ENCODE assay signal across 8 cellular contexts in genomic region chr11:67301951-67302516, GRCh38. TPM values are rescaled to one million over a fixed set of nuclear protein-coding genes. Genes with fewer than 3 reads are reported as not detected.
DNase-seq lines count a peak whose midpoint lies in the region; ATAC-seq, FAIRE-seq and TF ChIP-seq lines count a peak whose summit lies in the region.

No MANE protein-coding gene starts in this region.

- H3K4me3 ChIP-seq in epithelial cell of proximal tubule (ENCODE audit: low read depth, low read length) = peak overlapping the region; percentile 66

- peak overlapping the region; percentile 44 to 80 (median 61) for H3K4me3 Mint-ChIP-seq in naive thymus-derived CD8-positive, alpha-beta T cell

- FAIRE-seq in RCC 7860 (lab: Jason Lieb, UNC) = no peak

- in situ Hi-C loops in KBM-7 (cut with MboI; ENCODE audit: low pct_unique_long_range_greater_than_20kb, low sequenced_read_pairs) = no loop called here

- no peaks in the 10 kb centered on the region for H3K27me3 Mint-ChIP-seq in naive thymus-derived CD8-positive, alpha-beta T cell

- peaks cover 10 to 34% (median 22%) of the 10 kb centered on the region in 4 donors for H3K4me1 Mint-ChIP-seq in naive thymus-derived CD8-positive, alpha-beta T cell

- peaks cover 1 to 34% (median 9%) of the 10 kb centered on the region in 3 donors for H3K36me3 Mint-ChIP-seq in naive thymus-derived CD8-positive, alpha-beta T cell

- DNase-seq in activated effector memory CD4-positive, alpha-beta T cell treated with anti-CD3 and anti-CD28 coated beads, Interleukin-2, amount 50 U/mL, for 16 hours = peak; percentile 55
- no peak for DNase-seq in activated effector memory CD4-positive, alpha-beta T cell treated with Interleukin-2 at 50 U/mL for 16 hours
- DNase-seq in RCC 7860 (ENCODE audit: low spot score) (peak; percentile 23), epithelial cell of proximal tubule (ENCODE audit: low read depth) (peak; percentile 42), KBM-7 (no peak)
- DNase-seq in naive thymus-derived CD8-positive, alpha-beta T cell = no peak
- DNase-seq in stimulated activated CD4-positive, alpha-beta T cell treated with anti-CD3 and anti-CD28 coated beads, Interleukin-2, amount 100 ng/mL, for 48 hours = no peak

- peak overlapping the region in 8 of 10 donors; percentile 40 to 83 (median 73) for H3K27ac Mint-ChIP-seq in naive thymus-derived CD8-positive, alpha-beta T cell

- ATAC-seq in naive thymus-derived CD8-positive, alpha-beta T cell = no peak
- ATAC-seq in GM21528 (IDR thresholded peaks at IDR 0.05; ENCODE audit: low FRiP score, unreplicated experiment) = no peak

- no peak for TF ChIP-seq CTCF in epithelial cell of proximal tubule (conservative IDR thresholded peaks at IDR 0.05; ENCODE audit: low read depth, low read length)

- H3K9me3 Mint-ChIP-seq in naive thymus-derived CD8-positive, alpha-beta T cell = peaks cover 0 to 2% (median 0%) of the 10 kb centered on the region in 9 donors

- POLR2A ChIA-PET in naive thymus-derived CD8-positive, alpha-beta T cell (lab: Charles Lee) = interaction anchor here (0.6 to 49.2 kb wide), 7 partner anchors 12 to 135 kb away, joined by 3 to 2293 read pairs (median 5); partner anchors contain the start of genes ANKRD13D, GRK2, POLD4 and PTPRCAP

RNA-seq across cellular contexts. Expression of gene SSH3, which starts 1.3 kb away (rescaled TPM):
- 28.4 and 30.4 TPM in 2 replicates for total RNA-seq in epithelial cell of proximal tubule
- total RNA-seq in naive thymus-derived CD8-positive, alpha-beta T cell = 10 to 100 TPM; 18.1 to 25.3 TPM
- 1 to 10 TPM; 1.7 to 4.5 (median 3.2) TPM for polyA plus RNA-seq in naive thymus-derived CD8-positive, alpha-beta T cell

RNA-seq across cellular contexts. Expression of gene ANKRD13D, which starts 12.9 kb away (rescaled TPM):
- total RNA-seq in epithelial cell of proximal tubule = 31.6 and 32.3 TPM in 2 replicates
- total RNA-seq in naive thymus-derived CD8-positive, alpha-beta T cell = 100 to 1,000 TPM; 189 to 206 TPM
- polyA plus RNA-seq in naive thymus-derived CD8-positive, alpha-beta T cell = 10 to 100 TPM in 2 of 3 donors, 1 to 10 TPM in 1; 6.0 to 18.3 (median 10.1) TPM

RNA-seq across cellular contexts. Expression of gene GRK2, which starts 35.8 kb away (rescaled TPM):
- 46.8 and 66.4 TPM in 2 replicates for total RNA-seq in epithelial cell of proximal tubule
- 100 to 1,000 TPM; 345 to 354 TPM for total RNA-seq in naive thymus-derived CD8-positive, alpha-beta T cell
- polyA plus RNA-seq in naive thymus-derived CD8-positive, alpha-beta T cell = 10 to 100 TPM; 16.8 to 70.7 (median 31.1) TPM

RNA-seq across cellular contexts. Expression of gene POLD4, which starts 51.3 kb away (rescaled TPM):
- 68.1 and 174 TPM in 2 replicates for total RNA-seq in epithelial cell of proximal tubule
- 100 to 1,000 TPM; 102 to 110 TPM for total RNA-seq in naive thymus-derived CD8-positive, alpha-beta T cell
- polyA plus RNA-seq in naive thymus-derived CD8-positive, alpha-beta T cell = 100 to 1,000 TPM in 2 of 3 donors, 10 to 100 TPM in 1; 87.7 to 105 (median 102) TPM

Comparison
In these comparisons a context has a peak if more than half of its experiments do, and no peak if none do; other contexts are left out.
1. DNase-seq: peak in activated effector memory CD4-positive, alpha-beta T cell treated with anti-CD3 and anti-CD28 coated beads, Interleukin-2, amount 50 U/mL, for 16 hours (single experiment), RCC 7860 (single experiment) and epithelial cell of proximal tubule (single experiment); none in activated effector memory CD4-positive, alpha-beta T cell treated with Interleukin-2 at 50 U/mL for 16 hours (single experiment), naive thymus-derived CD8-positive, alpha-beta T cell (0 of 10), KBM-7 (single experiment) and stimulated activated CD4-positive, alpha-beta T cell treated with anti-CD3 and anti-CD28 coated beads, Interleukin-2, amount 100 ng/mL, for 48 hours (0 of 2).